In the genomic region with DNA sequence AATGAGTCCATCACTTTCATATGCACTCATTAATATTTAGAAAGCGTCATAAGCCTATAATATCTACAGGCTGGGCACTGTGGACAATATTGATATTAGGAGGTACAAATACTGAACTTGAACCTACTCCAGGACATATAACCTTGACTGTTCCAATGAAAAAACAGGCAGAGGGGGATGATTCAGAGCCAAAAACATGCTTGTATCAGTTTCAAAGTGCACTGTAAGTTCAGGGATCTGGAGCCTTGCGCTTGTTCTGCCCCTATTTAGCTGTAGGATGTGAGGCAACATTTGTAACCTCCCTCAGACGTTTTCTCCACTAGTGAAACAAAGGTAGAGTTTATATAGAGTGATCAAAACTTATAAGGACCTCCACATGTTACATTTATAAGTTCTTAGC, we compare ENCODE assay signal across 6 cellular contexts.
"Had no signal": no experiment of that assay in that cellular context is flagged by ENCODE, and none has a peak within 500 bp of the region (broad histone marks: within the 10 kb centered on the region; RNA-seq: fewer than 3 reads in every experiment).

No MANE protein-coding gene starts in this region.

- FAIRE-seq: HepG2, HTR-8/SVneo, K562 had no signal

- H3K27ac ChIP-seq: HL-60 had no signal

- ATAC-seq: HepG2, K562 had no signal

- H3K4me3 ChIP-seq: K562 had no signal

- DNase-seq: IMR-90, KBM-7 had no signal
